ENCODE assay signal across 8 cellular contexts in the genomic region with DNA sequence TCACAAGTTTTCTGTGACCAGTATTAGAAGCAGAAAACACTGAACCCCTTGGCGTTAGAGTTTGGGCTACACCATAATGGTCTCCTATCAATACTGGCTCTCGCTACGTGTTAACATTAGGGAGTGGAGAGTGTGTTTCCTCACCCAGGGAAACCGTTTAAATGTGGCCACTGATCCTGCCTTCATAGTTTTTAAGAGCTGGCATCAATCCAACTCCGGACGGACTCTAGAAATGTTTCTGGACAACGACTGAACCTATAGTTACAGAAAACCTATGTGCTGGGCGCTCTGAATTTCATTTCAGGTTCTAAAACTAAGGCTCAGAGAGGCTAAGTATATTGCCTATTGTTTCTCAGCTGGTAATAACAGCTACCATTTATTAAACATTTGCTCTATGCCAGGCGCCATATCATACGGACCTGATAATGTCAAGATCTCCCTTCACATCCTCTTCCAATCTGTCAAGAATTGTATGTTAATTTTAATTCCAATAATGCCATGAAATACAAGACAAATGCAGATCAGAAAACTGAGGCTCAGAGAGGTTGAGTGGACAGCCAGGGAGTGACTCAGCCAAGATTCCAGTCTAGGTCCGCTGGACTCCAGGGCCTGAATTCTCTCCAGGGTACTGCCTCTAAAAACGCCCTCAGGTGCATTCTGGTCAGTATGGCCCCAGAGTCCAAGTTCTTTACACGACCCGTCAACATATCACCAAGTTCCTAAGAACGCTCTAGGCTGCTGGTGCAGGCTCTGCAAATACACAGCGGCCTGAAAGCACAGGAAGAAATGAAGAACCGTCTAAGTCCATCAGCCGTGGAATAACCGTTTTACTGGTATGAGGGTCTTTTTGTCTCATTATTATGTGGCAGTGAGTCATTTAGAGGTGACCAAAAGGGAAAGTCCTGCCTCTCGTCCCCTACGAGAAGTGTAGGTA. TPM values are rescaled to one million over a fixed set of nuclear protein-coding genes. Genes with fewer than 3 reads are reported as not detected.
DNase-seq lines count a peak whose midpoint lies in the region; ATAC-seq and TF ChIP-seq lines count a peak whose summit lies in the region.

No MANE protein-coding gene starts in this region.

- TF ChIP-seq POLR2A in heart left ventricle (IDR thresholded peaks at IDR 0.05), result no peak
- no peak for TF ChIP-seq POLR2A in prostate gland (IDR thresholded peaks at IDR 0.05)

- intact Hi-C loops in heart left ventricle (cut with DNase I) (loop anchor here in 6 of 10 donors (5.0 to 10.0 kb wide), 9 partner anchors 70 to 155 kb away; partner anchors contain the start of genes KIF3B (in 1 of the 6), PLAGL2 (in 1 of the 6) and POFUT1 (in 1 of the 6)), prostate gland (cut with DNase I) (no loop called here)

- POLR2A ChIA-PET in CD8-positive, alpha-beta memory T cell (lab: Charles Lee), result interaction anchor here (0.5 to 2.5 kb wide), 8 partner anchors 12 to 633 kb away, joined by 3 to 15 read pairs (median 4); partner anchors contain the start of gene KIF3B

- peaks cover 0 to 13% (median 0%) of the 10 kb centered on the region in 3 donors for H3K36me3 Mint-ChIP-seq in CD8-positive, alpha-beta memory T cell
- peaks cover 8 to 28% of the 10 kb centered on the region in 2 donors for H3K36me3 Mint-ChIP-seq in activated T-cell treated with anti-CD3 and anti-CD28 coated beads, Interleukin-2, amount 50 U/mL, for 72 hours (ENCODE audit: insufficient read depth in 2 of 2)

- peaks cover 32% of the 10 kb centered on the region for H3K4me1 ChIP-seq in CD8-positive, alpha-beta memory T cell (ENCODE audit: insufficient read depth, low read length)
- H3K4me1 ChIP-seq in heart left ventricle, result peaks cover 0 to 56% (median 17%) of the 10 kb centered on the region in 12 donors
- H3K4me1 ChIP-seq in prostate gland (replicated peaks), result no peaks in the 10 kb centered on the region

- peak overlapping the region; percentile 88 for H3K27ac ChIP-seq in CD8-positive, alpha-beta memory T cell (ENCODE audit: low read depth, low read length)
- H3K27ac ChIP-seq in heart left ventricle (peak overlapping the region; percentile 95 to 100 (median 98)), prostate gland (peak overlapping the region; percentile 97)

- ATAC-seq in HG03558 (IDR thresholded peaks at IDR 0.05; ENCODE audit: extremely low read depth, unreplicated experiment) (peak; percentile 19), heart left ventricle (peak; percentile 3 to 25 (median 12)), GM21381 (IDR thresholded peaks at IDR 0.05; ENCODE audit: unreplicated experiment) (no peak)
- no peak for ATAC-seq in activated T-cell treated with anti-CD3 and anti-CD28 coated beads, Interleukin-2, amount 50 U/mL, for 72 hours (replicated peaks in 1 of 2)

- no peak for TF ChIP-seq CTCF in heart left ventricle (IDR thresholded peaks at IDR 0.05)
- no peak for TF ChIP-seq CTCF in prostate gland (IDR thresholded peaks at IDR 0.05)

- no peaks in the 10 kb centered on the region for H3K36me3 ChIP-seq in CD8-positive, alpha-beta memory T cell (ENCODE audit: insufficient read depth, low read length)
- no peaks in the 10 kb centered on the region for H3K36me3 ChIP-seq in heart left ventricle
- no peaks in the 10 kb centered on the region for H3K36me3 ChIP-seq in prostate gland

- 9 to 12% (median 10%) methylated on average over 21 of the region's 21 CpGs for WGBS in heart left ventricle, 4 donors
- 11% methylated on average over 21 of the region's 21 CpGs for WGBS in prostate gland

- CTCF ChIA-PET in CD8-positive, alpha-beta memory T cell (lab: Charles Lee), result interaction anchor here (0.8 to 1.2 kb wide), 3 partner anchors 11 to 42 kb away, joined by 3 read pairs; no protein-coding TSS in a partner anchor

- no peaks in the 10 kb centered on the region for H3K9me3 Mint-ChIP-seq in CD8-positive, alpha-beta memory T cell
- no peaks in the 10 kb centered on the region for H3K9me3 Mint-ChIP-seq in activated T-cell treated with anti-CD3 and anti-CD28 coated beads, Interleukin-2, amount 50 U/mL, for 72 hours

- DNase-seq in CD8-positive, alpha-beta memory T cell, result no peak
- DNase-seq in activated T-cell treated with anti-CD3 and anti-CD28 coated beads, Interleukin-2, amount 50 U/mL, for 72 hours, result no peak
- DNase-seq in heart left ventricle (peak in 3 of 5 donors; percentile 11 to 35 (median 35)), prostate gland (ENCODE audit: low spot score) (peak; percentile 15), cerebellum (ENCODE audit: low spot score) (no peak), putamen (ENCODE audit: low spot score) (no peak)

- H3K4me1 Mint-ChIP-seq in CD8-positive, alpha-beta memory T cell, result peaks cover 31 to 44% (median 41%) of the 10 kb centered on the region in 3 donors
- H3K4me1 Mint-ChIP-seq in activated T-cell treated with anti-CD3 and anti-CD28 coated beads, Interleukin-2, amount 50 U/mL, for 72 hours (ENCODE audit: low read depth), result peaks cover 78% of the 10 kb centered on the region

- H3K27me3 Mint-ChIP-seq in CD8-positive, alpha-beta memory T cell, result peaks cover 0 to 9% of the 10 kb centered on the region in 2 donors
- no peaks in the 10 kb centered on the region for H3K27me3 Mint-ChIP-seq in activated T-cell treated with anti-CD3 and anti-CD28 coated beads, Interleukin-2, amount 50 U/mL, for 72 hours (ENCODE audit: low read depth)

- H3K9me3 ChIP-seq in CD8-positive, alpha-beta memory T cell (ENCODE audit: low read length), result no peaks in the 10 kb centered on the region
- H3K9me3 ChIP-seq in heart left ventricle (peaks cover 0 to 6% (median 0%) of the 10 kb centered on the region in 12 donors), prostate gland (no peaks in the 10 kb centered on the region)

- H3K27me3 ChIP-seq in CD8-positive, alpha-beta memory T cell (ENCODE audit: insufficient read depth, low read length, poor library complexity, severe bottlenecking), result no peaks in the 10 kb centered on the region
- H3K27me3 ChIP-seq in heart left ventricle (no peaks in the 10 kb centered on the region), prostate gland (replicated peaks; ENCODE audit: insufficient read depth) (no peaks in the 10 kb centered on the region)

- peak overlapping the region; percentile 76 to 99 (median 98) for H3K27ac Mint-ChIP-seq in CD8-positive, alpha-beta memory T cell
- H3K27ac Mint-ChIP-seq in activated T-cell treated with anti-CD3 and anti-CD28 coated beads, Interleukin-2, amount 50 U/mL, for 72 hours, result peak overlapping the region; percentile 94

- peak overlapping the region; percentile 93 to 98 (median 97) for H3K4me3 Mint-ChIP-seq in CD8-positive, alpha-beta memory T cell
- peak overlapping the region; percentile 88 to 90 for H3K4me3 Mint-ChIP-seq in activated T-cell treated with anti-CD3 and anti-CD28 coated beads, Interleukin-2, amount 50 U/mL, for 72 hours

- H3K4me3 ChIP-seq in CD8-positive, alpha-beta memory T cell (ENCODE audit: low read length), result peak overlapping the region; percentile 97
- H3K4me3 ChIP-seq in heart left ventricle, result peak overlapping the region; percentile 64 to 97 (median 82)
- H3K4me3 ChIP-seq in prostate gland, result peak overlapping the region; percentile 73 to 80

RNA-seq across cellular contexts. Expression of gene ASXL1, which starts 0.9 kb away (rescaled TPM):
- total RNA-seq in CD8-positive, alpha-beta memory T cell, result 100 to 1,000 TPM; 131 to 133 TPM
- 19.8 TPM for polyA plus RNA-seq in CD8-positive, alpha-beta memory T cell
- total RNA-seq in activated T-cell treated with anti-CD3 and anti-CD28 coated beads, Interleukin-2, amount 50 U/mL, for 72 hours, result 100 to 1,000 TPM; 158 to 168 TPM
- total RNA-seq in heart left ventricle (10 to 100 TPM; 16.8 to 50.1 (median 27.1) TPM), prostate gland (100 to 1,000 TPM in 1 of 2 donors, 10 to 100 TPM in 1; 30.4 to 106 TPM), cerebellum (78.8 TPM)
- polyA plus RNA-seq in heart left ventricle, result 10 to 100 TPM; 15.1 to 18.2 TPM

Comparison
In these comparisons a context has a peak if more than half of its experiments do, and no peak if none do; other contexts are left out.
1. DNase-seq: peak in heart left ventricle (3 of 5) and prostate gland (single experiment); none in CD8-positive, alpha-beta memory T cell (0 of 5), activated T-cell treated with anti-CD3 and anti-CD28 coated beads, Interleukin-2, amount 50 U/mL, for 72 hours (0 of 2), cerebellum (single experiment) and putamen (single experiment).
2. ATAC-seq: peak in HG03558 (single experiment) and heart left ventricle (4 of 4); none in activated T-cell treated with anti-CD3 and anti-CD28 coated beads, Interleukin-2, amount 50 U/mL, for 72 hours (0 of 2) and GM21381 (single experiment).
3. Peak in every context shown above with its lines, with median percentiles within 50 percentile points of each other: H3K27ac ChIP-seq and H3K4me3 ChIP-seq.